ENCODE assay signal across 2 cellular contexts in genomic region chr12:120213182-120213581, GRCh38.
TF ChIP-seq lines count a peak whose summit lies in the region.

No MANE protein-coding gene starts in this region.

TF ChIP-seq in HEK293, 187 proteins besides CTCF, POLR2A, EP300 and RAD21:
- TF ChIP-seq ZNF239 (tag by site-specific recombination; IDR thresholded peaks at IDR 0.05): peak; percentile 95

TF ChIP-seq in K562, 482 proteins besides CTCF, POLR2A, EP300 and RAD21:
- peak; percentile 89 for TF ChIP-seq ZNF239 (CRISPR knock-in tag; IDR thresholded peaks at IDR 0.05)
